ENCODE assay signal across 1 cellular context in the genomic region with DNA sequence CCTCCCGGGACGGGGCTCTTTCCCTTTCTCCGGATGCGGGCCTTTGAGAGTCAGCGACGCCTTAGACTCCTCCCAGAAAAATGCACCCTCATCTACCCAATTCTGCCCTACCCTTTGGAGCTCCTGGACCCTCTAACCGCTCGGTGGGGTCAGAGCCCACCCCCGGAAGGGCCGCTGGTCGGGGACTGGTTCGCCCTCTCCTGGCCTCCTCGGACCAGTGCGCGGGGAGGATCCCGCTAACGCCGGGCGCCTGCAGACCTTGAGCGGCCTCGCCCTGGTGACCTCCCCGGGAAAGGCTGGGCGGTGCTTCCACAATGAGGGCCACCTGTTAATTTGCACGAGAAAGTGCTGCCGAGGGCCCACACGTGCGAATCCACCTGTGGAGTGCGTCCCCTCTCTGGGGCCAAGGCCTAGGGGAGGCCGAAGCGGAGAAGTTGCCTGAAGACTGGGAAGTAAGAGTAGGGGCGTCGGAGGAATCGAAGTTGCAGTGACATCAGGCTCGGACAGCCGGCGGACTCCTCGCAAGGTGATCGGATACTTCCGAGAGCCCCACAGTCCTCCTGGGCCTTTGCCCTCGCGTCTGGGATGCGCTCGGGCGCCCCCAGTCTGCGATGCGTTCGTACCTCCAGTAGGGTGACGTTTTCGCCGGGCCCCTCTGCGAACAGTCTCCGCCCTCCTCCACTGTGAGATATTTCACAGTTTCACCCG.
TF ChIP-seq lines count a peak whose summit lies in the region.

No MANE protein-coding gene starts in this region.

TF ChIP-seq in HepG2, 621 proteins besides CTCF, POLR2A, EP300 and RAD21 (continued from another document and continues in another):
- TF ChIP-seq, protein P1, sequence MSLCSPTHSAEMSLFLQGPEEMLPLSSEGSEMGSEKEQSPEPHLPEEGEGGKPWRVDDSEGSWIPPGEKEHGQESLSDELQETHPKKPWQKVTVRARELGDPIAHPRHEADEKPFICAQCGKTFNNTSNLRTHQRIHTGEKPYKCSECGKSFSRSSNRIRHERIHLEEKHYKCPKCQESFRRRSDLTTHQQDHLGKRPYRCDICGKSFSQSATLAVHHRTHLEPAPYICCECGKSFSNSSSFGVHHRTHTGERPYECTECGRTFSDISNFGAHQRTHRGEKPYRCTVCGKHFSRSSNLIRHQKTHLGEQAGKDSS (CRISPR knock-in tag; IDR thresholded peaks at IDR 0.05; ENCODE audit: borderline replicate concordance, low read depth): no peak
- TF ChIP-seq ZNF451 (CRISPR knock-in tag; IDR thresholded peaks at IDR 0.05): no peak
- TF ChIP-seq ZNF354B (CRISPR knock-in tag; IDR thresholded peaks at IDR 0.05): no peak
- TF ChIP-seq, protein P2, sequence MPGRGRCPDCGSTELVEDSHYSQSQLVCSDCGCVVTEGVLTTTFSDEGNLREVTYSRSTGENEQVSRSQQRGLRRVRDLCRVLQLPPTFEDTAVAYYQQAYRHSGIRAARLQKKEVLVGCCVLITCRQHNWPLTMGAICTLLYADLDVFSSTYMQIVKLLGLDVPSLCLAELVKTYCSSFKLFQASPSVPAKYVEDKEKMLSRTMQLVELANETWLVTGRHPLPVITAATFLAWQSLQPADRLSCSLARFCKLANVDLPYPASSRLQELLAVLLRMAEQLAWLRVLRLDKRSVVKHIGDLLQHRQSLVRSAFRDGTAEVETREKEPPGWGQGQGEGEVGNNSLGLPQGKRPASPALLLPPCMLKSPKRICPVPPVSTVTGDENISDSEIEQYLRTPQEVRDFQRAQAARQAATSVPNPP (CRISPR knock-in tag; IDR thresholded peaks at IDR 0.05): no peak
- no peak for TF ChIP-seq ZMYM2 (CRISPR knock-in tag; IDR thresholded peaks at IDR 0.05)
- TF ChIP-seq GATAD1 (CRISPR knock-in tag; IDR thresholded peaks at IDR 0.05): 0 out of 2 replicates have a peak, but pooled peaks have one; percentile 20
- no peak for TF ChIP-seq ZNF737 (CRISPR knock-in tag; IDR thresholded peaks at IDR 0.05; ENCODE audit: borderline replicate concordance)
- TF ChIP-seq, protein P3, sequence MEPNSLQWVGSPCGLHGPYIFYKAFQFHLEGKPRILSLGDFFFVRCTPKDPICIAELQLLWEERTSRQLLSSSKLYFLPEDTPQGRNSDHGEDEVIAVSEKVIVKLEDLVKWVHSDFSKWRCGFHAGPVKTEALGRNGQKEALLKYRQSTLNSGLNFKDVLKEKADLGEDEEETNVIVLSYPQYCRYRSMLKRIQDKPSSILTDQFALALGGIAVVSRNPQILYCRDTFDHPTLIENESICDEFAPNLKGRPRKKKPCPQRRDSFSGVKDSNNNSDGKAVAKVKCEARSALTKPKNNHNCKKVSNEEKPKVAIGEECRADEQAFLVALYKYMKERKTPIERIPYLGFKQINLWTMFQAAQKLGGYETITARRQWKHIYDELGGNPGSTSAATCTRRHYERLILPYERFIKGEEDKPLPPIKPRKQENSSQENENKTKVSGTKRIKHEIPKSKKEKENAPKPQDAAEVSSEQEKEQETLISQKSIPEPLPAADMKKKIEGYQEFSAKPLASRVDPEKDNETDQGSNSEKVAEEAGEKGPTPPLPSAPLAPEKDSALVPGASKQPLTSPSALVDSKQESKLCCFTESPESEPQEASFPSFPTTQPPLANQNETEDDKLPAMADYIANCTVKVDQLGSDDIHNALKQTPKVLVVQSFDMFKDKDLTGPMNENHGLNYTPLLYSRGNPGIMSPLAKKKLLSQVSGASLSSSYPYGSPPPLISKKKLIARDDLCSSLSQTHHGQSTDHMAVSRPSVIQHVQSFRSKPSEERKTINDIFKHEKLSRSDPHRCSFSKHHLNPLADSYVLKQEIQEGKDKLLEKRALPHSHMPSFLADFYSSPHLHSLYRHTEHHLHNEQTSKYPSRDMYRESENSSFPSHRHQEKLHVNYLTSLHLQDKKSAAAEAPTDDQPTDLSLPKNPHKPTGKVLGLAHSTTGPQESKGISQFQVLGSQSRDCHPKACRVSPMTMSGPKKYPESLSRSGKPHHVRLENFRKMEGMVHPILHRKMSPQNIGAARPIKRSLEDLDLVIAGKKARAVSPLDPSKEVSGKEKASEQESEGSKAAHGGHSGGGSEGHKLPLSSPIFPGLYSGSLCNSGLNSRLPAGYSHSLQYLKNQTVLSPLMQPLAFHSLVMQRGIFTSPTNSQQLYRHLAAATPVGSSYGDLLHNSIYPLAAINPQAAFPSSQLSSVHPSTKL (CRISPR knock-in tag; IDR thresholded peaks at IDR 0.05): peak; percentile 22; the same call in 1 of the 2 replicates
- TF ChIP-seq ATF7-NPFF (CRISPR knock-in tag; IDR thresholded peaks at IDR 0.05; ENCODE audit: low read depth): no peak
- no peak for TF ChIP-seq NAIF1 (CRISPR knock-in tag; IDR thresholded peaks at IDR 0.05; ENCODE audit: borderline replicate concordance)
- TF ChIP-seq ZNF33B (CRISPR knock-in tag; IDR thresholded peaks at IDR 0.05): no peak
- TF ChIP-seq, protein P4, sequence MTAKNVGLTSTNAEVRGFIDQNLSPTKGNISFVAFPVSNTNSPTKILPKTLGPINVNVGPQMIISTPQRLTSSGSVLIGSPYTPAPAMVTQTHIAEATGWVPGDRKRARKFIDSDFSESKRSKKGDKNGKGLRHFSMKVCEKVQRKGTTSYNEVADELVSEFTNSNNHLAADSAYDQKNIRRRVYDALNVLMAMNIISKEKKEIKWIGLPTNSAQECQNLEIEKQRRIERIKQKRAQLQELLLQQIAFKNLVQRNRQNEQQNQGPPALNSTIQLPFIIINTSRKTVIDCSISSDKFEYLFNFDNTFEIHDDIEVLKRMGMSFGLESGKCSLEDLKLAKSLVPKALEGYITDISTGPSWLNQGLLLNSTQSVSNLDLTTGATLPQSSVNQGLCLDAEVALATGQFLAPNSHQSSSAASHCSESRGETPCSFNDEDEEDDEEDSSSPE (CRISPR knock-in tag; IDR thresholded peaks at IDR 0.05): no peak
- TF ChIP-seq BORCS8-MEF2B (CRISPR knock-in tag; IDR thresholded peaks at IDR 0.05): peak; percentile 26; the same call in 1 of the 2 replicates
- no peak for TF ChIP-seq ZNF343 (CRISPR knock-in tag; IDR thresholded peaks at IDR 0.05)
- no peak for TF ChIP-seq ZNF225 (CRISPR knock-in tag; IDR thresholded peaks at IDR 0.05)
- TF ChIP-seq ZSCAN9 (CRISPR knock-in tag; IDR thresholded peaks at IDR 0.05; ENCODE audit: borderline replicate concordance): no peak
- 0 out of 2 replicates have a peak, but pooled peaks have one; percentile 14 for TF ChIP-seq GATAD2A (CRISPR knock-in tag; IDR thresholded peaks at IDR 0.05)
- TF ChIP-seq SOX6 (IDR thresholded peaks at IDR 0.05): no peak
- TF ChIP-seq SOX6 (CRISPR knock-in tag; IDR thresholded peaks at IDR 0.05): no peak
- no peak for TF ChIP-seq U2AF2 (IDR thresholded peaks at IDR 0.05; ENCODE audit: low read depth, low read length)
- TF ChIP-seq SP5 (CRISPR knock-in tag; IDR thresholded peaks at IDR 0.05; ENCODE audit: borderline replicate concordance, low read depth): peak; percentile 38; the same call in 1 of the 2 replicates
- TF ChIP-seq CBFB (CRISPR knock-in tag; IDR thresholded peaks at IDR 0.05): no peak
- TF ChIP-seq, protein P5, sequence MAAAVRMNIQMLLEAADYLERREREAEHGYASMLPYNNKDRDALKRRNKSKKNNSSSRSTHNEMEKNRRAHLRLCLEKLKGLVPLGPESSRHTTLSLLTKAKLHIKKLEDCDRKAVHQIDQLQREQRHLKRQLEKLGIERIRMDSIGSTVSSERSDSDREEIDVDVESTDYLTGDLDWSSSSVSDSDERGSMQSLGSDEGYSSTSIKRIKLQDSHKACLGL (CRISPR knock-in tag; IDR thresholded peaks at IDR 0.05): no peak
- TF ChIP-seq BRD4 (CRISPR knock-in tag; IDR thresholded peaks at IDR 0.05): no peak
- no peak for TF ChIP-seq IKZF4 (CRISPR knock-in tag; IDR thresholded peaks at IDR 0.05; ENCODE audit: borderline replicate concordance, low read depth, not compliant biosample characterization)
- TF ChIP-seq, protein P6, sequence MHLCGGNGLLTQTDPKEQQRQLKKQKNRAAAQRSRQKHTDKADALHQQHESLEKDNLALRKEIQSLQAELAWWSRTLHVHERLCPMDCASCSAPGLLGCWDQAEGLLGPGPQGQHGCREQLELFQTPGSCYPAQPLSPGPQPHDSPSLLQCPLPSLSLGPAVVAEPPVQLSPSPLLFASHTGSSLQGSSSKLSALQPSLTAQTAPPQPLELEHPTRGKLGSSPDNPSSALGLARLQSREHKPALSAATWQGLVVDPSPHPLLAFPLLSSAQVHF (CRISPR knock-in tag; IDR thresholded peaks at IDR 0.05): no peak
- no peak for TF ChIP-seq STAG1 (CRISPR knock-in tag; IDR thresholded peaks at IDR 0.05)
- TF ChIP-seq ZNF350 (CRISPR knock-in tag; IDR thresholded peaks at IDR 0.05; ENCODE audit: borderline replicate concordance, low read depth): 0 out of 2 replicates have a peak, but pooled peaks have one; percentile 21
- TF ChIP-seq THAP7 (CRISPR knock-in tag; IDR thresholded peaks at IDR 0.05): 0 out of 2 replicates have a peak, but pooled peaks have one; percentile 44
- TF ChIP-seq, protein P7, sequence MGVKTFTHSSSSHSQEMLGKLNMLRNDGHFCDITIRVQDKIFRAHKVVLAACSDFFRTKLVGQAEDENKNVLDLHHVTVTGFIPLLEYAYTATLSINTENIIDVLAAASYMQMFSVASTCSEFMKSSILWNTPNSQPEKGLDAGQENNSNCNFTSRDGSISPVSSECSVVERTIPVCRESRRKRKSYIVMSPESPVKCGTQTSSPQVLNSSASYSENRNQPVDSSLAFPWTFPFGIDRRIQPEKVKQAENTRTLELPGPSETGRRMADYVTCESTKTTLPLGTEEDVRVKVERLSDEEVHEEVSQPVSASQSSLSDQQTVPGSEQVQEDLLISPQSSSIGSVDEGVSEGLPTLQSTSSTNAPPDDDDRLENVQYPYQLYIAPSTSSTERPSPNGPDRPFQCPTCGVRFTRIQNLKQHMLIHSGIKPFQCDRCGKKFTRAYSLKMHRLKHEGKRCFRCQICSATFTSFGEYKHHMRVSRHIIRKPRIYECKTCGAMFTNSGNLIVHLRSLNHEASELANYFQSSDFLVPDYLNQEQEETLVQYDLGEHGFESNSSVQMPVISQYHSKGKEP (CRISPR knock-in tag; IDR thresholded peaks at IDR 0.05): no peak
- no peak for TF ChIP-seq PLRG1 (conservative IDR thresholded peaks at IDR 0.05)
- TF ChIP-seq TRIM22 (IDR thresholded peaks at IDR 0.05): no peak
- TF ChIP-seq ZNF414 (CRISPR knock-in tag; IDR thresholded peaks at IDR 0.05): no peak
- no peak for TF ChIP-seq EEA1 (CRISPR knock-in tag; IDR thresholded peaks at IDR 0.05; ENCODE audit: borderline replicate concordance)
- TF ChIP-seq ZNF790 (CRISPR knock-in tag; IDR thresholded peaks at IDR 0.05; ENCODE audit: borderline replicate concordance): no peak
- TF ChIP-seq ZNF562 (CRISPR knock-in tag; IDR thresholded peaks at IDR 0.05; ENCODE audit: borderline replicate concordance): no peak
- TF ChIP-seq RFXAP (CRISPR knock-in tag; IDR thresholded peaks at IDR 0.05; ENCODE audit: borderline replicate concordance): 0 out of 2 replicates have a peak, but pooled peaks have one; percentile 2
- TF ChIP-seq ZNF563 (CRISPR knock-in tag; IDR thresholded peaks at IDR 0.05): no peak
- no peak for TF ChIP-seq NFATC3 (CRISPR knock-in tag; IDR thresholded peaks at IDR 0.05)
- no peak for TF ChIP-seq KLF6 (CRISPR knock-in tag; IDR thresholded peaks at IDR 0.05)
- TF ChIP-seq GLMP (CRISPR knock-in tag; IDR thresholded peaks at IDR 0.05; ENCODE audit: borderline replicate concordance): no peak
- no peak for TF ChIP-seq U2AF1 (optimal IDR thresholded peaks at IDR 0.05; ENCODE audit: low read depth, low read length)
- no peak for TF ChIP-seq GABPA (IDR thresholded peaks at IDR 0.05; ENCODE audit: low read depth, low read length)
- TF ChIP-seq GABPA (CRISPR knock-in tag; IDR thresholded peaks at IDR 0.05; ENCODE audit: low read depth): no peak
- TF ChIP-seq, protein P8, sequence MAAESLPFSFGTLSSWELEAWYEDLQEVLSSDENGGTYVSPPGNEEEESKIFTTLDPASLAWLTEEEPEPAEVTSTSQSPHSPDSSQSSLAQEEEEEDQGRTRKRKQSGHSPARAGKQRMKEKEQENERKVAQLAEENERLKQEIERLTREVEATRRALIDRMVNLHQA (CRISPR knock-in tag; IDR thresholded peaks at IDR 0.05): no peak
- TF ChIP-seq RNF219 (CRISPR knock-in tag; IDR thresholded peaks at IDR 0.05): no peak
